In genomic region chr10:125107166-125107949, GRCh38 we compare ENCODE assay signal across 25 cellular contexts.
"Had no signal": no experiment of that assay in that cellular context is flagged by ENCODE, and none has a peak within 500 bp of the region (broad histone marks: within the 10 kb centered on the region; RNA-seq: fewer than 3 reads in every experiment).

No MANE protein-coding gene starts in this region.

- DNase-seq: activated CD4-positive, alpha-beta T cell treated with anti-CD3 and anti-CD28 coated beads for 36 hours; activated CD4-positive, alpha-beta T cell treated with anti-CD3 and anti-CD28 coated beads, Interleukin-2, amount 50 U/mL, for 4 hours; activated CD8-positive, alpha-beta memory T cell treated with anti-CD3 and anti-CD28 coated beads for 24 hours; activated CD8-positive, alpha-beta memory T cell treated with anti-CD3 and anti-CD28 coated beads, Interleukin-2, amount 50 U/mL, for 4 hours; activated naive CD4-positive, alpha-beta T cell; activated T-cell treated with anti-CD3 and anti-CD28 coated beads, Interleukin-2, amount 50 U/mL, for 24 hours; adrenal gland; foreskin fibroblast; kidney glomerular epithelial cell; naive thymus-derived CD4-positive, alpha-beta T cell; stimulated activated CD4-positive, alpha-beta T cell treated with anti-CD3 and anti-CD28 coated beads, Interleukin-1b, Interleukin-23, amount 100 ng/mL, for 48 hours; stimulated activated naive CD8-positive, alpha-beta T cell treated with anti-CD3 and anti-CD28 coated beads, Interleukin-15, amount 100 ng/mL, for 72 hours; T-helper 9 cell had no signal

- H3K4me3 Mint-ChIP-seq: activated CD4-positive, alpha-beta T cell treated with anti-CD3 and anti-CD28 coated beads for 36 hours; activated naive CD8-positive, alpha-beta T cell; activated T-cell treated with anti-CD3 and anti-CD28 coated beads, Interleukin-2, amount 50 U/mL, for 24 hours; naive thymus-derived CD4-positive, alpha-beta T cell; stimulated activated effector memory CD8-positive, alpha-beta T cell treated with anti-CD3 and anti-CD28 coated beads, Interleukin-12 subunit alpha, Interleukin-12 subunit beta, amount 100 ng/mL, for 72 hours; stimulated activated naive CD8-positive, alpha-beta T cell treated with anti-CD3 and anti-CD28 coated beads, Interleukin-15, amount 100 ng/mL, for 72 hours; type B pancreatic cell; WTC11 had no signal

- H3K36me3 Mint-ChIP-seq: activated naive CD8-positive, alpha-beta T cell; stimulated activated effector memory CD8-positive, alpha-beta T cell treated with anti-CD3 and anti-CD28 coated beads, Interleukin-12 subunit alpha, Interleukin-12 subunit beta, amount 100 ng/mL, for 72 hours had no signal

- ATAC-seq: activated CD4-positive, alpha-beta T cell treated with anti-CD3 and anti-CD28 coated beads for 36 hours; left lung; naive thymus-derived CD4-positive, alpha-beta T cell; right cardiac atrium; stimulated activated effector memory CD8-positive, alpha-beta T cell treated with anti-CD3 and anti-CD28 coated beads, Interleukin-12 subunit alpha, Interleukin-12 subunit beta, amount 100 ng/mL, for 72 hours; stimulated activated naive CD8-positive, alpha-beta T cell treated with anti-CD3 and anti-CD28 coated beads, Interleukin-15, amount 100 ng/mL, for 72 hours; WTC11 had no signal

- H2AFZ ChIP-seq: parathyroid adenoma had no signal

- H3K9me3 Mint-ChIP-seq: activated T-cell treated with anti-CD3 and anti-CD28 coated beads, Interleukin-2, amount 50 U/mL, for 24 hours; activated T-helper 2 cell treated with anti-CD3 and anti-CD28 coated beads, Interferon-gamma antibody, Interleukin-2, Interleukin-4, amounts not matched to agents 10 μg/mL and 5 μg/mL and 100 μg/mL, durations not matched to agents 14 hours and 24 hours and 36 hours; stimulated activated effector memory CD8-positive, alpha-beta T cell treated with anti-CD3 and anti-CD28 coated beads, Interleukin-12 subunit alpha, Interleukin-12 subunit beta, amount 100 ng/mL, for 72 hours; type B pancreatic cell; WTC11 had no signal

- H3K27ac ChIP-seq: adrenal gland, ascending aorta, left lung, neutrophil, parathyroid adenoma had no signal

- H3K27me3 Mint-ChIP-seq: activated CD4-positive, alpha-beta T cell treated with anti-CD3 and anti-CD28 coated beads for 36 hours; type B pancreatic cell had no signal

- H3K27ac Mint-ChIP-seq: activated CD4-positive, alpha-beta T cell treated with anti-CD3 and anti-CD28 coated beads for 36 hours; activated naive CD8-positive, alpha-beta T cell; activated T-cell treated with anti-CD3 and anti-CD28 coated beads, Interleukin-2, amount 50 U/mL, for 24 hours; activated T-helper 2 cell treated with anti-CD3 and anti-CD28 coated beads, Interferon-gamma antibody, Interleukin-2, Interleukin-4, amounts not matched to agents 10 μg/mL and 5 μg/mL and 100 μg/mL, durations not matched to agents 14 hours and 24 hours and 36 hours; naive thymus-derived CD4-positive, alpha-beta T cell; stimulated activated effector memory CD8-positive, alpha-beta T cell treated with anti-CD3 and anti-CD28 coated beads, Interleukin-12 subunit alpha, Interleukin-12 subunit beta, amount 100 ng/mL, for 72 hours; stimulated activated naive CD8-positive, alpha-beta T cell treated with anti-CD3 and anti-CD28 coated beads, Interleukin-15, amount 100 ng/mL, for 72 hours; type B pancreatic cell had no signal

- H3K9ac ChIP-seq: parathyroid adenoma had no signal

- H3K4me3 ChIP-seq: adrenal gland, ascending aorta, coronary artery, left lung, lung had no signal

- H3K9me3 ChIP-seq: adrenal gland, ascending aorta, left lung, neutrophil had no signal

- H3K4me1 Mint-ChIP-seq: activated CD4-positive, alpha-beta T cell treated with anti-CD3 and anti-CD28 coated beads for 36 hours; stimulated activated effector memory CD8-positive, alpha-beta T cell treated with anti-CD3 and anti-CD28 coated beads, Interleukin-12 subunit alpha, Interleukin-12 subunit beta, amount 100 ng/mL, for 72 hours; stimulated activated naive CD8-positive, alpha-beta T cell treated with anti-CD3 and anti-CD28 coated beads, Interleukin-15, amount 100 ng/mL, for 72 hours had no signal

- H3K27me3 ChIP-seq: adrenal gland, ascending aorta, left lung, neutrophil had no signal
